ENCODE assay signal across 14 cellular contexts in genomic region chr3:180624714-180625113, GRCh38. TPM values are rescaled to one million over a fixed set of nuclear protein-coding genes. Genes with fewer than 3 reads are reported as not detected.
DNase-seq lines count a peak whose midpoint lies in the region; ATAC-seq lines count a peak whose summit lies in the region.
"Had no signal": no experiment of that assay in that cellular context is flagged by ENCODE, and none has a peak within 500 bp of the region (broad histone marks: within the 10 kb centered on the region; RNA-seq: fewer than 3 reads in every experiment).

No MANE protein-coding gene starts in this region.

- peaks cover 7% of the 10 kb centered on the region for H3K9me3 Mint-ChIP-seq in activated naive CD8-positive, alpha-beta T cell (ENCODE audit: low read depth)
- H3K9me3 Mint-ChIP-seq: CD8-positive, alpha-beta memory T cell had no signal

- H2BK5ac ChIP-seq in neuronal stem cell (ENCODE audit: low read length), result no peak overlapping the region

- WGBS in neuronal stem cell (ENCODE audit: extremely low coverage in 2 of 2, insufficient read length in 2 of 2, insufficient replicate concordance in 1 of 2), 2 donors, result no CpG with 5 or more reads among the region's 2 CpGs

- no peak overlapping the region for H3K27ac ChIP-seq in neuronal stem cell (replicated peaks; ENCODE audit: low read length)
- H3K27ac ChIP-seq: prostate gland, WERI-Rb-1 had no signal

- no peaks in the 10 kb centered on the region for H3K27me3 ChIP-seq in neuronal stem cell (ENCODE audit: control insufficient read depth in 3 of 3, insufficient read depth in 3 of 3, low read depth in 1 of 3, low read length in 3 of 3)

- H2BK15ac ChIP-seq in neuronal stem cell (ENCODE audit: low read length), result no peak overlapping the region

- H3K27me3 Mint-ChIP-seq in activated naive CD8-positive, alpha-beta T cell, result no peaks in the 10 kb centered on the region
- H3K27me3 Mint-ChIP-seq: CD8-positive, alpha-beta memory T cell had no signal

- no peak overlapping the region for H3K23ac ChIP-seq in neuronal stem cell (ENCODE audit: low read depth, low read length, poor library complexity)

- no peak overlapping the region for H2BK120ac ChIP-seq in neuronal stem cell (ENCODE audit: low read depth, low read length)

- H3K4me3 Mint-ChIP-seq in activated naive CD8-positive, alpha-beta T cell, result no peak overlapping the region
- H3K4me3 Mint-ChIP-seq: CD8-positive, alpha-beta memory T cell; mesothelial cell of epicardium had no signal

- H3K79me1 ChIP-seq in neuronal stem cell (ENCODE audit: low read depth, low read length), result no peaks in the 10 kb centered on the region

- H3K9me3 ChIP-seq in neuronal stem cell (replicated peaks in 1 of 2; ENCODE audit: control insufficient read depth in 2 of 2, insufficient read depth in 1 of 2, low read depth in 1 of 2, low read length in 2 of 2), result no peaks in the 10 kb centered on the region
- H3K9me3 ChIP-seq: prostate gland had no signal

- H3K4me2 ChIP-seq in neuronal stem cell (ENCODE audit: insufficient read depth, low read length, poor library complexity, severe bottlenecking), result no peak overlapping the region

- peak overlapping the region; percentile 35 for H3K27ac Mint-ChIP-seq in activated naive CD8-positive, alpha-beta T cell
- H3K27ac Mint-ChIP-seq: mesothelial cell of epicardium had no signal

- ATAC-seq in GM18909 (IDR thresholded peaks at IDR 0.05; ENCODE audit: poor library complexity, unreplicated experiment), result peak; percentile 48
- peak; percentile 50 for ATAC-seq in GM21526 (IDR thresholded peaks at IDR 0.05; ENCODE audit: low FRiP score, unreplicated experiment)
- ATAC-seq in HG03135 (IDR thresholded peaks at IDR 0.05; ENCODE audit: unreplicated experiment), result peak; percentile 47
- no peak for ATAC-seq in HG03139 (IDR thresholded peaks at IDR 0.05; ENCODE audit: unreplicated experiment)

- H4K8ac ChIP-seq in neuronal stem cell (ENCODE audit: low read depth, low read length), result no peak overlapping the region

- peaks cover 12% of the 10 kb centered on the region for H3K36me3 Mint-ChIP-seq in activated naive CD8-positive, alpha-beta T cell

- no peak overlapping the region for H3K4me3 ChIP-seq in neuronal stem cell (ENCODE audit: low read length in 2 of 2)
- H3K4me3 ChIP-seq: prostate gland had no signal

- H3K36me3 ChIP-seq in neuronal stem cell (replicated peaks in 1 of 2; ENCODE audit: control insufficient read depth in 2 of 2, insufficient read depth in 2 of 2, low read length in 2 of 2), result peaks cover 0 to 3% of the 10 kb centered on the region in 2 donors
- H3K36me3 ChIP-seq: prostate gland, WERI-Rb-1 had no signal

- H3K4ac ChIP-seq in neuronal stem cell (ENCODE audit: low read length), result no peak overlapping the region

- no peak overlapping the region for H4K91ac ChIP-seq in neuronal stem cell (ENCODE audit: low read depth, low read length, poor library complexity)

- H3K14ac ChIP-seq in neuronal stem cell (ENCODE audit: low read length), result no peak overlapping the region

- no peak overlapping the region for H3K18ac ChIP-seq in neuronal stem cell (ENCODE audit: low read length)

- H3K9ac ChIP-seq in neuronal stem cell (ENCODE audit: low read depth, low read length, poor library complexity), result no peak overlapping the region

- no peak for DNase-seq in SK-N-DZ (ENCODE audit: low spot score)
- DNase-seq in neuronal stem cell (ENCODE audit: low spot score), result no peak
- DNase-seq: activated naive CD4-positive, alpha-beta T cell; CD8-positive, alpha-beta memory T cell; NCI-H524 treated with DMSO at 0.1 percent for 48 hours; SIG-M5; WERI-Rb-1 had no signal

- H3K4me1 ChIP-seq in neuronal stem cell (ENCODE audit: control insufficient read depth in 2 of 2, insufficient read depth in 1 of 2, low read depth in 1 of 2, low read length in 2 of 2), result no peaks in the 10 kb centered on the region
- H3K4me1 ChIP-seq: prostate gland had no signal

- no peak overlapping the region for H2AK5ac ChIP-seq in neuronal stem cell (ENCODE audit: low read depth, low read length)

- H2BK12ac ChIP-seq in neuronal stem cell (ENCODE audit: low read length), result no peak overlapping the region

- no peak overlapping the region for H2AFZ ChIP-seq in neuronal stem cell (ENCODE audit: low read length)

- H3K4me1 Mint-ChIP-seq in activated naive CD8-positive, alpha-beta T cell (ENCODE audit: low read depth), result peaks cover 12% of the 10 kb centered on the region
- H3K4me1 Mint-ChIP-seq: mesothelial cell of epicardium had no signal

RNA-seq across cellular contexts. Expression of gene TTC14, which starts 22.8 kb away (rescaled TPM):
- polyA plus RNA-seq in SK-N-DZ (2014; cell fraction: cytosol; rRNA removed), result 33.7 and 45.8 TPM in 2 replicates
- polyA plus RNA-seq in SK-N-DZ (2014; cell fraction: nucleus; rRNA removed), result 262 and 287 TPM in 2 replicates
- polyA plus RNA-seq in neuronal stem cell (2013, experiment 1 of 2), result 39.9 TPM
- polyA plus RNA-seq in neuronal stem cell (2013, experiment 2 of 2), result 39.5 TPM

RNA-seq across cellular contexts. Expression of gene CCDC39, which starts 54.6 kb away (rescaled TPM):
- polyA plus RNA-seq in SK-N-DZ (2014; cell fraction: cytosol; rRNA removed), result 0.05 TPM in 1 of 2 replicates, not detected in the other
- not detected in 2 replicates for polyA plus RNA-seq in SK-N-DZ (2014; cell fraction: nucleus; rRNA removed)
- polyA plus RNA-seq in neuronal stem cell (2013, experiment 1 of 2), result 0.31 TPM
- polyA plus RNA-seq in neuronal stem cell (2013, experiment 2 of 2), result 0.30 TPM
- polyA plus RNA-seq: CD8-positive, alpha-beta memory T cell had no signal
